ENCODE assay signal across 3 cellular contexts in genomic region chr10:25874402-25874801, GRCh38. TPM values are rescaled to one million over a fixed set of nuclear protein-coding genes. Genes with fewer than 3 reads are reported as not detected.
"Had no signal": no experiment of that assay in that cellular context is flagged by ENCODE, and none has a peak within 500 bp of the region (broad histone marks: within the 10 kb centered on the region; RNA-seq: fewer than 3 reads in every experiment).

No MANE protein-coding gene starts in this region.

RNA-seq across cellular contexts. Expression of gene MYO3A, which starts 59.6 kb away (rescaled TPM):
- total RNA-seq: HT-29, HT1080, IMR-90 had no signal
- polyA plus RNA-seq: IMR-90 had no signal
